Comparison of ENCODE assay signal across 8 cellular contexts in genomic region chr21:42525228-42525604, GRCh38. TPM values are rescaled to one million over a fixed set of nuclear protein-coding genes. Genes with fewer than 3 reads are reported as not detected.
DNase-seq lines count a peak whose midpoint lies in the region; ATAC-seq, FAIRE-seq and TF ChIP-seq lines count a peak whose summit lies in the region.

No MANE protein-coding gene starts in this region.

- H3K4me3 Mint-ChIP-seq in activated T-cell treated with anti-CD3 and anti-CD28 coated beads, Interleukin-2, amount 50 U/mL, for 24 hours, result peak overlapping the region; percentile 28

- H3K27me3 Mint-ChIP-seq in activated T-cell treated with anti-CD3 and anti-CD28 coated beads, Interleukin-2, amount 50 U/mL, for 24 hours, result no peaks in the 10 kb centered on the region

- peak overlapping the region; percentile 54 for H3K4me3 ChIP-seq in endocrine pancreas (ENCODE audit: control insufficient read depth, insufficient read depth, low read length)
- H3K4me3 ChIP-seq in pancreas, result no peak overlapping the region

- H3K9me3 Mint-ChIP-seq in activated T-cell treated with anti-CD3 and anti-CD28 coated beads, Interleukin-2, amount 50 U/mL, for 24 hours, result no peaks in the 10 kb centered on the region

- H3K9ac ChIP-seq in endocrine pancreas (ENCODE audit: control insufficient read depth, insufficient read depth, low read length), result peak overlapping the region; percentile 56

- ATAC-seq in pancreas, result peak in 3 of 4 donors; percentile 7 to 25 (median 11)

- in situ Hi-C loops in GM13977 (cut with MboI; ENCODE audit: low pct_unique_long_range_greater_than_20kb, low sequenced_read_pairs, unreplicated experiment), result no loop called here

- peak overlapping the region; percentile 41 for H3K27ac Mint-ChIP-seq in activated T-cell treated with anti-CD3 and anti-CD28 coated beads, Interleukin-2, amount 50 U/mL, for 24 hours

- intact Hi-C loops in pancreas (cut with DNase I), result no loop called here

- H3K27me3 ChIP-seq in endocrine pancreas (ENCODE audit: control insufficient read depth, insufficient read depth, low read length), result no peaks in the 10 kb centered on the region
- no peaks in the 10 kb centered on the region for H3K27me3 ChIP-seq in pancreas

- 54 to 59% methylated on average over 8 of the region's 8 CpGs for WGBS in pancreas, 2 donors

- TF ChIP-seq CTCF in pancreas (IDR thresholded peaks at IDR 0.05) (no peak), RWPE1 (conservative IDR thresholded peaks at IDR 0.05; ENCODE audit: low read depth) (no peak), GM13977 (IDR thresholded peaks at IDR 0.05; ENCODE audit: extremely low read depth, insufficient read depth, missing control alignments) (no peak)

- POLR2A ChIA-PET in RWPE1 (lab: Yijun Ruan, JAX; ENCODE audit: low non-redundant PET), result no interaction called here

- H3K36me3 ChIP-seq in endocrine pancreas (ENCODE audit: control insufficient read depth, insufficient read depth, low read length) (no peaks in the 10 kb centered on the region), pancreas (no peaks in the 10 kb centered on the region)

- peaks cover 63% of the 10 kb centered on the region for H3K4me1 Mint-ChIP-seq in activated T-cell treated with anti-CD3 and anti-CD28 coated beads, Interleukin-2, amount 50 U/mL, for 24 hours (ENCODE audit: low read depth)

- peak overlapping the region; percentile 11 to 57 (median 28) for H3K27ac ChIP-seq in pancreas
- H3K27ac ChIP-seq in RWPE1, result no peak overlapping the region

- DNase-seq in activated T-cell treated with anti-CD3 and anti-CD28 coated beads, Interleukin-2, amount 50 U/mL, for 24 hours, result no peak
- DNase-seq in activated T-cell treated with anti-CD3 and anti-CD28 coated beads, Interleukin-2, amount 50 U/mL, for 1 hour, result no peak
- DNase-seq in HT-29 (ENCODE audit: low spot score) (peak; percentile 52), pancreas (no peak), RWPE1 (ENCODE audit: low spot score) (no peak), GM13977 (ENCODE audit: low spot score) (no peak), NCI-H1048 (lab: John Stamatoyannopoulos, UW) (no peak)

- H3K9me3 ChIP-seq in endocrine pancreas (ENCODE audit: control insufficient read depth, low read length), result no peaks in the 10 kb centered on the region
- no peaks in the 10 kb centered on the region for H3K9me3 ChIP-seq in pancreas

- FAIRE-seq in pancreas (lab: Jason Lieb, UNC), result no peak

- peaks cover 28% of the 10 kb centered on the region for H3K4me1 ChIP-seq in endocrine pancreas (ENCODE audit: control insufficient read depth, insufficient read depth, low read length)
- peaks cover 0 to 18% (median 10%) of the 10 kb centered on the region in 3 donors for H3K4me1 ChIP-seq in pancreas

- CTCF ChIA-PET in RWPE1 (lab: Yijun Ruan, JAX), result no interaction called here

- H3K36me3 Mint-ChIP-seq in activated T-cell treated with anti-CD3 and anti-CD28 coated beads, Interleukin-2, amount 50 U/mL, for 24 hours (ENCODE audit: low read depth), result peaks cover 70% of the 10 kb centered on the region

RNA-seq across cellular contexts. Expression of gene SLC37A1, which starts 11.6 kb away (rescaled TPM):
- 96.0 and 102 TPM in 2 replicates for total RNA-seq in HT-29 (2014; rRNA removed; shearing (Covaris generic))
- 10 to 100 TPM in 2 of 6 donors, 1 to 10 TPM in 4; 4.7 to 14.3 (median 6.9) TPM for total RNA-seq in pancreas
- polyA plus RNA-seq in pancreas, result 10 to 100 TPM in 1 of 2 donors, 1 to 10 TPM in 1; 8.4 to 14.1 TPM

RNA-seq across cellular contexts. Expression of gene RSPH1, which starts 29.2 kb away (rescaled TPM):
- 1.9 and 2.7 TPM in 2 replicates for total RNA-seq in HT-29 (2014; rRNA removed; shearing (Covaris generic))
- total RNA-seq in pancreas, result 1 to 10 TPM in 5 of 6 donors, under 1 TPM in 1; 0.94 to 2.4 (median 1.8) TPM
- 1 to 10 TPM; 2.3 to 5.0 TPM for polyA plus RNA-seq in pancreas
